8 cellular contexts compared by ENCODE assay signal in the genomic region with DNA sequence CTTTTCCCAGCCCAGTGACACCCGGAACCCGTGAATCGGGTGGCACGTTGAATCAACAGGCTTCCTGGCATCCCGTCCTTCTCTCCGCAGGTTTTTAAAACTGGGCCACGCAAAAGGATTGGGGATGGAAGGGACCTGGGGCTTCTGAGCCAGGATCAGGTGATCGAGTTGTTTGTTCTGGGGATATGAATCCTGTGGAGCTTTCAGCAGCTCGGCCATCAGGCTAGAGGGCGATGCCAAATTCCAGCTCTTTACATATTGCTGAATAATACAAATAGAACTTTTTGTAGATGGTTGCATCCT. TPM values are rescaled to one million over a fixed set of nuclear protein-coding genes. Genes with fewer than 3 reads are reported as not detected.
A peak's percentile ranks its signal among the peaks of the same experiment; 100 is the strongest.
DNase-seq lines count a peak whose midpoint lies in the region; ATAC-seq, FAIRE-seq and TF ChIP-seq lines count a peak whose summit lies in the region.

No MANE protein-coding gene starts in this region.

- peaks cover 0 to 49% (median 29%) of the 10 kb centered on the region in 12 donors for H3K4me1 ChIP-seq in heart left ventricle
- peaks cover 11% of the 10 kb centered on the region for H3K4me1 ChIP-seq in astrocyte (ENCODE audit: insufficient read depth, low read length)
- H3K4me1 ChIP-seq in vagina, result peaks cover 56% of the 10 kb centered on the region

- H3K36me3 Mint-ChIP-seq in astrocyte (ENCODE audit: low read depth, unreplicated experiment) (peaks cover 25% of the 10 kb centered on the region), memory B cell (peaks cover 16% of the 10 kb centered on the region)

- TF ChIP-seq POLR2A in heart left ventricle (IDR thresholded peaks at IDR 0.05), result no peak
- no peak for TF ChIP-seq POLR2A in vagina (IDR thresholded peaks at IDR 0.05)

- H3K4me2 ChIP-seq in astrocyte (ENCODE audit: low read length), result peak overlapping the region; percentile 89

- H3K9me3 Mint-ChIP-seq in astrocyte (ENCODE audit: unreplicated experiment), result no peaks in the 10 kb centered on the region
- H3K9me3 Mint-ChIP-seq in memory B cell, result no peaks in the 10 kb centered on the region

- ATAC-seq in heart left ventricle (peak in 2 of 4 donors; percentile 4 to 6), Right ventricle myocardium inferior (no peak), memory B cell (ENCODE audit: low read depth) (no peak)

- TF ChIP-seq CTCF in heart left ventricle (IDR thresholded peaks at IDR 0.05) (no peak), astrocyte (IDR thresholded peaks at IDR 0.05; ENCODE audit: insufficient read depth, low read depth, low read length) (no peak), vagina (IDR thresholded peaks at IDR 0.05) (no peak)

- H3K27ac Mint-ChIP-seq in astrocyte (ENCODE audit: unreplicated experiment) (peak overlapping the region; percentile 100), memory B cell (peak overlapping the region; percentile 100)

- WGBS in heart left ventricle, 4 donors, result 1% methylated on average over 10 of the region's 10 CpGs

- peaks cover 89% of the 10 kb centered on the region for H3K79me2 ChIP-seq in astrocyte (ENCODE audit: insufficient read depth, low read length)

- peak overlapping the region; percentile 100 for H3K4me3 Mint-ChIP-seq in astrocyte (ENCODE audit: unreplicated experiment)
- H3K4me3 Mint-ChIP-seq in memory B cell, result peak overlapping the region; percentile 100

- H3K9me3 ChIP-seq in heart left ventricle, result no peaks in the 10 kb centered on the region
- no peaks in the 10 kb centered on the region for H3K9me3 ChIP-seq in astrocyte (ENCODE audit: insufficient read depth, low read depth, low read length)
- no peaks in the 10 kb centered on the region for H3K9me3 ChIP-seq in vagina

- H4K20me1 ChIP-seq in astrocyte (ENCODE audit: insufficient read depth, low read length), result peaks cover 56% of the 10 kb centered on the region

- H3K27ac ChIP-seq in heart left ventricle (peak overlapping the region; percentile 84 to 99 (median 96)), astrocyte (ENCODE audit: low read depth, low read length) (peak overlapping the region; percentile 97), vagina (peak overlapping the region; percentile 95)

- intact Hi-C loops in heart left ventricle (cut with DNase I) (loop anchor here in 2 of 10 donors (5.0 to 10.0 kb wide), 2 partner anchors 50 to 52 kb away; partner anchors contain the start of genes PROCA1 (in 2 of the 2), RAB34 (in 1 of the 2) and RPL23A (in 1 of the 2)), Right ventricle myocardium inferior (cut with DNase I) (no loop called here), vagina (cut with DNase I) (no loop called here)

- H3K9ac ChIP-seq in astrocyte (ENCODE audit: low read length), result peak overlapping the region; percentile 96

- peaks cover 0 to 44% (median 31%) of the 10 kb centered on the region in 9 donors for H3K36me3 ChIP-seq in heart left ventricle
- peaks cover 4% of the 10 kb centered on the region for H3K36me3 ChIP-seq in astrocyte (ENCODE audit: insufficient read depth, low read length)
- H3K36me3 ChIP-seq in vagina, result peaks cover 0 to 24% of the 10 kb centered on the region in 2 donors

- DNase-seq in heart left ventricle, result no peak
- no peak for DNase-seq in Right ventricle myocardium inferior (ENCODE audit: missing footprints)
- DNase-seq in astrocyte (ENCODE audit: low read depth), result no peak
- no peak for DNase-seq in memory B cell (ENCODE audit: low spot score in 2 of 2)
- DNase-seq in vagina (ENCODE audit: extremely low spot score in 2 of 2), result no peak
- DNase-seq in NCI-H510A (lab: John Stamatoyannopoulos, UW), result no peak
- DNase-seq in NCI-H1417 treated with DMSO at 0.1 percent for 48 hours (lab: John Stamatoyannopoulos, UW), result no peak
- no peak for DNase-seq in NCI-H2196 (lab: John Stamatoyannopoulos, UW; ENCODE audit: unreplicated experiment)

- peak overlapping the region; percentile 93 for H2AFZ ChIP-seq in astrocyte (ENCODE audit: low read depth, low read length)

- no peak for FAIRE-seq in astrocyte (lab: Jason Lieb, UNC)

- H3K27me3 ChIP-seq in heart left ventricle, result no peaks in the 10 kb centered on the region
- H3K27me3 ChIP-seq in astrocyte (ENCODE audit: insufficient read depth, low read length), result no peaks in the 10 kb centered on the region
- no peaks in the 10 kb centered on the region for H3K27me3 ChIP-seq in vagina

- H3K4me3 ChIP-seq in heart left ventricle (peak overlapping the region; percentile 55 to 97 (median 86)), astrocyte (ENCODE audit: insufficient read depth, low read depth, low read length) (peak overlapping the region; percentile 87), vagina (peak overlapping the region; percentile 68 to 90)

- H3K4me1 Mint-ChIP-seq in astrocyte (ENCODE audit: low read depth, unreplicated experiment) (peaks cover 21% of the 10 kb centered on the region), memory B cell (peaks cover 39% of the 10 kb centered on the region)

- no peaks in the 10 kb centered on the region for H3K27me3 Mint-ChIP-seq in astrocyte (ENCODE audit: low read depth, unreplicated experiment)
- no peaks in the 10 kb centered on the region for H3K27me3 Mint-ChIP-seq in memory B cell

RNA-seq across cellular contexts. Expression of gene SUPT6H, which starts 0.5 kb away (rescaled TPM):
- total RNA-seq in heart left ventricle (10 to 100 TPM; 37.2 to 91.6 (median 49.1) TPM), Right ventricle myocardium inferior (41.0 TPM), astrocyte (90.1 and 95.9 TPM in 2 replicates), vagina (89.6 TPM)
- 10 to 100 TPM; 31.7 to 34.5 TPM for polyA plus RNA-seq in heart left ventricle

RNA-seq across cellular contexts. Expression of gene SDF2, which starts 0.8 kb away (rescaled TPM):
- total RNA-seq in heart left ventricle (10 to 100 TPM; 19.6 to 39.1 (median 34.2) TPM), Right ventricle myocardium inferior (31.5 TPM), astrocyte (71.2 and 73.3 TPM in 2 replicates), vagina (33.1 TPM)
- polyA plus RNA-seq in heart left ventricle, result 10 to 100 TPM; 21.9 to 58.6 TPM

RNA-seq across cellular contexts. Expression of gene BLTP2, which starts 17.5 kb away (rescaled TPM):
- 100 to 1,000 TPM in 2 of 9 donors, 10 to 100 TPM in 7; 63.6 to 116 (median 74.1) TPM for total RNA-seq in heart left ventricle
- 10 to 100 TPM; 19.8 to 44.9 TPM for polyA plus RNA-seq in heart left ventricle
- total RNA-seq in Right ventricle myocardium inferior, result 78.6 TPM
- 131 and 133 TPM in 2 replicates for total RNA-seq in astrocyte
- total RNA-seq in vagina, result 65.6 TPM

RNA-seq across cellular contexts. Expression of gene RSKR, which starts 48.5 kb away (rescaled TPM):
- total RNA-seq in heart left ventricle (1 to 10 TPM; 2.8 to 8.3 (median 4.7) TPM), Right ventricle myocardium inferior (5.0 TPM), astrocyte (10.4 and 13.5 TPM in 2 replicates), vagina (21.6 TPM)
- polyA plus RNA-seq in heart left ventricle, result 1 to 10 TPM; 3.6 to 3.9 TPM

RNA-seq across cellular contexts. Expression of gene PROCA1, which starts 49.2 kb away (rescaled TPM):
- total RNA-seq in heart left ventricle (1 to 10 TPM in 6 of 9 donors, under 1 TPM in 3; 0.65 to 2.3 (median 1.0) TPM), Right ventricle myocardium inferior (0.73 TPM), astrocyte (2.7 and 3.4 TPM in 2 replicates), vagina (1.5 TPM)
- polyA plus RNA-seq in heart left ventricle, result 1 to 10 TPM in 1 of 2 donors, under 1 TPM in 1; 0.64 to 2.6 TPM
